1 cellular context compared by ENCODE assay signal in the genomic region with DNA sequence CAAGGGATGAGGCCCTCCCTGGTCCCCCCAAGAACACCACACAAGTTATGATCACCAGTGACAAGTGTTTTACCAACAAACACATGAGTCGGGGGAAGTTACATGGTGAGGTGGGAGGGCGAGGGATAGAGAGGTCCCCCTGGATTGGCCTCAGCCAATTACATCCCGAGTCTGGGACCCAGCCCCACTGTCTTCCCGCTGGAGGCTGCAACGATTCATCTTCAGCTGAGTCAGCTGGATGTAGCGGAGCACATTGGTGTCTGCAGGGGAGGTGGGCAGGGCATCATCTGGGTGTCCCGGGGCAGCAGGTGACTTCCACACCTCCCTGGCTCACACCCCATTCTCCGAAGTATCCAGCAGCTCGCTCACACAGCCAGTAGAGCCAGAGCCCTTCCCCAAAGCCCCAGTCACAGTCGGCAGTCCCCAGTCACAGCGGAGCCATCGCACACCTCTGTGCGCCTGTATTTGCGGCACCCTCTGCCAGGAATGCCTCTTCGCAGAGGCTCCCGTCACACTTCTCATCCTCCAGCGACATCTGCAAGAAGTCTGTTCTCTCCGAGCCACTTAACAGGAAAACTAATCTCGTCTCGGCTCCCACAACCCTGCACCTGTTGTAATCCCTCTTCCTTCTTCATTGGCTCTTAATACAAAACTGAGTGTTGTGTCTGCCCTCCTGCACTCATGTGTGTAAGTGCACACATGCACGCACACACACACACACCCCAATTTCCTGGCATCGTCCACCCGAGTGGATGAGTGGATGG.
TF ChIP-seq lines count a peak whose summit lies in the region.

No MANE protein-coding gene starts in this region.

TF ChIP-seq in HEK293, 187 proteins besides CTCF, POLR2A, EP300 and RAD21 (continued from another document):
- TF ChIP-seq, protein P1, sequence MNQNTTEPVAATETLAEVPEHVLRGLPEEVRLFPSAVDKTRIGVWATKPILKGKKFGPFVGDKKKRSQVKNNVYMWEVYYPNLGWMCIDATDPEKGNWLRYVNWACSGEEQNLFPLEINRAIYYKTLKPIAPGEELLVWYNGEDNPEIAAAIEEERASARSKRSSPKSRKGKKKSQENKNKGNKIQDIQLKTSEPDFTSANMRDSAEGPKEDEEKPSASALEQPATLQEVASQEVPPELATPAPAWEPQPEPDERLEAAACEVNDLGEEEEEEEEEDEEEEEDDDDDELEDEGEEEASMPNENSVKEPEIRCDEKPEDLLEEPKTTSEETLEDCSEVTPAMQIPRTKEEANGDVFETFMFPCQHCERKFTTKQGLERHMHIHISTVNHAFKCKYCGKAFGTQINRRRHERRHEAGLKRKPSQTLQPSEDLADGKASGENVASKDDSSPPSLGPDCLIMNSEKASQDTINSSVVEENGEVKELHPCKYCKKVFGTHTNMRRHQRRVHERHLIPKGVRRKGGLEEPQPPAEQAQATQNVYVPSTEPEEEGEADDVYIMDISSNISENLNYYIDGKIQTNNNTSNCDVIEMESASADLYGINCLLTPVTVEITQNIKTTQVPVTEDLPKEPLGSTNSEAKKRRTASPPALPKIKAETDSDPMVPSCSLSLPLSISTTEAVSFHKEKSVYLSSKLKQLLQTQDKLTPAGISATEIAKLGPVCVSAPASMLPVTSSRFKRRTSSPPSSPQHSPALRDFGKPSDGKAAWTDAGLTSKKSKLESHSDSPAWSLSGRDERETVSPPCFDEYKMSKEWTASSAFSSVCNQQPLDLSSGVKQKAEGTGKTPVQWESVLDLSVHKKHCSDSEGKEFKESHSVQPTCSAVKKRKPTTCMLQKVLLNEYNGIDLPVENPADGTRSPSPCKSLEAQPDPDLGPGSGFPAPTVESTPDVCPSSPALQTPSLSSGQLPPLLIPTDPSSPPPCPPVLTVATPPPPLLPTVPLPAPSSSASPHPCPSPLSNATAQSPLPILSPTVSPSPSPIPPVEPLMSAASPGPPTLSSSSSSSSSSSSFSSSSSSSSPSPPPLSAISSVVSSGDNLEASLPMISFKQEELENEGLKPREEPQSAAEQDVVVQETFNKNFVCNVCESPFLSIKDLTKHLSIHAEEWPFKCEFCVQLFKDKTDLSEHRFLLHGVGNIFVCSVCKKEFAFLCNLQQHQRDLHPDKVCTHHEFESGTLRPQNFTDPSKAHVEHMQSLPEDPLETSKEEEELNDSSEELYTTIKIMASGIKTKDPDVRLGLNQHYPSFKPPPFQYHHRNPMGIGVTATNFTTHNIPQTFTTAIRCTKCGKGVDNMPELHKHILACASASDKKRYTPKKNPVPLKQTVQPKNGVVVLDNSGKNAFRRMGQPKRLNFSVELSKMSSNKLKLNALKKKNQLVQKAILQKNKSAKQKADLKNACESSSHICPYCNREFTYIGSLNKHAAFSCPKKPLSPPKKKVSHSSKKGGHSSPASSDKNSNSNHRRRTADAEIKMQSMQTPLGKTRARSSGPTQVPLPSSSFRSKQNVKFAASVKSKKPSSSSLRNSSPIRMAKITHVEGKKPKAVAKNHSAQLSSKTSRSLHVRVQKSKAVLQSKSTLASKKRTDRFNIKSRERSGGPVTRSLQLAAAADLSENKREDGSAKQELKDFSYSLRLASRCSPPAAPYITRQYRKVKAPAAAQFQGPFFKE (tag by site-specific recombination; IDR thresholded peaks at IDR 0.05; ENCODE audit: borderline replicate concordance) = no peak; the same call in 1 of the 2 replicates
- peak; percentile 66 for TF ChIP-seq SCRT2 (tag by site-specific recombination; IDR thresholded peaks at IDR 0.05)
- TF ChIP-seq, protein P2, sequence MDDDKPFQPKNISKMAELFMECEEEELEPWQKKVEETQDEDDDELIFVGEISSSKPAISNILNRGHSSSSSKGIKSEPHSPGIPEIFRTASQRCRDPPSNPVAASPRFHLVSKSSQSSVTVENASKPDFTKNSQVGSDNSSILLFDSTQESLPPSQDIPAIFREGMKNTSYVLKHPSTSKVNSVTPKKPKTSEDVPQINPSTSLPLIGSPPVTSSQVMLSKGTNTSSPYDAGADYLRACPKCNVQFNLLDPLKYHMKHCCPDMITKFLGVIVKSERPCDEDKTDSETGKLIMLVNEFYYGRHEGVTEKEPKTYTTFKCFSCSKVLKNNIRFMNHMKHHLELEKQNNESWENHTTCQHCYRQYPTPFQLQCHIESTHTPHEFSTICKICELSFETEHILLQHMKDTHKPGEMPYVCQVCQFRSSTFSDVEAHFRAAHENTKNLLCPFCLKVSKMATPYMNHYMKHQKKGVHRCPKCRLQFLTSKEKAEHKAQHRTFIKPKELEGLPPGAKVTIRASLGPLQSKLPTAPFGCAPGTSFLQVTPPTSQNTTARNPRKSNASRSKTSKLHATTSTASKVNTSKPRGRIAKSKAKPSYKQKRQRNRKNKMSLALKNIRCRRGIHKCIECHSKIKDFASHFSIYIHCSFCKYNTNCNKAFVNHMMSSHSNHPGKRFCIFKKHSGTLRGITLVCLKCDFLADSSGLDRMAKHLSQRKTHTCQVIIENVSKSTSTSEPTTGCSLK (tag by site-specific recombination; IDR thresholded peaks at IDR 0.05) = no peak
- no peak for TF ChIP-seq ZNF132 (tag by site-specific recombination; IDR thresholded peaks at IDR 0.05; ENCODE audit: borderline replicate concordance)
- TF ChIP-seq, protein P3, sequence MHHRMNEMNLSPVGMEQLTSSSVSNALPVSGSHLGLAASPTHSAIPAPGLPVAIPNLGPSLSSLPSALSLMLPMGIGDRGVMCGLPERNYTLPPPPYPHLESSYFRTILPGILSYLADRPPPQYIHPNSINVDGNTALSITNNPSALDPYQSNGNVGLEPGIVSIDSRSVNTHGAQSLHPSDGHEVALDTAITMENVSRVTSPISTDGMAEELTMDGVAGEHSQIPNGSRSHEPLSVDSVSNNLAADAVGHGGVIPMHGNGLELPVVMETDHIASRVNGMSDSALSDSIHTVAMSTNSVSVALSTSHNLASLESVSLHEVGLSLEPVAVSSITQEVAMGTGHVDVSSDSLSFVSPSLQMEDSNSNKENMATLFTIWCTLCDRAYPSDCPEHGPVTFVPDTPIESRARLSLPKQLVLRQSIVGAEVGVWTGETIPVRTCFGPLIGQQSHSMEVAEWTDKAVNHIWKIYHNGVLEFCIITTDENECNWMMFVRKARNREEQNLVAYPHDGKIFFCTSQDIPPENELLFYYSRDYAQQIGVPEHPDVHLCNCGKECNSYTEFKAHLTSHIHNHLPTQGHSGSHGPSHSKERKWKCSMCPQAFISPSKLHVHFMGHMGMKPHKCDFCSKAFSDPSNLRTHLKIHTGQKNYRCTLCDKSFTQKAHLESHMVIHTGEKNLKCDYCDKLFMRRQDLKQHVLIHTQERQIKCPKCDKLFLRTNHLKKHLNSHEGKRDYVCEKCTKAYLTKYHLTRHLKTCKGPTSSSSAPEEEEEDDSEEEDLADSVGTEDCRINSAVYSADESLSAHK (tag by site-specific recombination; IDR thresholded peaks at IDR 0.05) = no peak
- TF ChIP-seq ZNF660 (tag by site-specific recombination; IDR thresholded peaks at IDR 0.05) = no peak
- TF ChIP-seq ZNF701 (tag by site-specific recombination; IDR thresholded peaks at IDR 0.05) = no peak
